ENCODE assay signal across 10 cellular contexts in the genomic region with DNA sequence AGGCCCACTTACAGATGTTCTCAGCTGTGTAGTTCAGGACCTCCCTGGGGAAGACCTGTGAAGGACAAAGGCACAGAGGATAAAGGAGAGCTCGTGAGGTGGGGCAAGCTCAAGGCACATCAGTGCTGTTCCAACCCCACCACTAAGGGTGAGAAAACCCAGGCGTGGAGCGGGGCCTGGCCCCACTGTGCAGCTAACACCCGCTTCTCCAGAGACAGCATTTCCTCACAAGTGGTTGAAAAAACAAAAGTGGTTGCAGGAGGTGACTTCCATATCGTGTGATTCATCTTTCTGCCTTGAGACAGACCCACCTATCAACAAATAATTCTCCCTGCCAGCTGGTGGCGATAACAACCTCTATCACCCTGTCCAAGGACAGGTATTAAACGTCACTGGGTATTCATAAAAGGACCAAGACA. TPM values are rescaled to one million over a fixed set of nuclear protein-coding genes. Genes with fewer than 3 reads are reported as not detected.
A peak's percentile ranks its signal among the peaks of the same experiment; 100 is the strongest.
DNase-seq lines count a peak whose midpoint lies in the region; ATAC-seq and TF ChIP-seq lines count a peak whose summit lies in the region.
"Had no signal": no experiment of that assay in that cellular context is flagged by ENCODE, and none has a peak within 500 bp of the region (broad histone marks: within the 10 kb centered on the region; RNA-seq: fewer than 3 reads in every experiment).

No MANE protein-coding gene starts in this region.

- H3K4me3 Mint-ChIP-seq in activated naive CD4-positive, alpha-beta T cell treated with anti-CD3 and anti-CD28 coated beads, Interleukin-2, amount 10 ng/mL, durations not matched to agents 7 days and 5 days = no peak overlapping the region

- TF ChIP-seq POLR2A in vagina (IDR thresholded peaks at IDR 0.05) = no peak

- H3K4me1 ChIP-seq in BLaER1 = peaks cover 14% of the 10 kb centered on the region
- H3K4me1 ChIP-seq in left lung = peaks cover 0 to 20% of the 10 kb centered on the region in 2 donors
- no peaks in the 10 kb centered on the region for H3K4me1 ChIP-seq in vagina

- peak; percentile 51 for DNase-seq in HT1080 (ENCODE audit: low read depth)
- peak; percentile 52 for DNase-seq in activated naive CD4-positive, alpha-beta T cell treated with anti-CD3 and anti-CD28 coated beads, Interleukin-2, amount 10 ng/mL, durations not matched to agents 7 days and 5 days
- DNase-seq in left lung = no peak
- DNase-seq in NCI-H1417 (lab: John Stamatoyannopoulos, UW) = no peak
- no peak for DNase-seq in vagina (ENCODE audit: extremely low spot score in 2 of 2)
- DNase-seq: NCI-H2029 had no signal

- TF ChIP-seq CTCF in left lung (IDR thresholded peaks at IDR 0.05) = no peak
- no peak for TF ChIP-seq CTCF in vagina (IDR thresholded peaks at IDR 0.05)

- intact Hi-C loops in left lung (cut with DNase I) (no loop called here), vagina (cut with DNase I) (no loop called here)

- no peaks in the 10 kb centered on the region for H3K9me3 Mint-ChIP-seq in activated naive CD4-positive, alpha-beta T cell treated with anti-CD3 and anti-CD28 coated beads, Interleukin-2, amount 10 ng/mL, durations not matched to agents 7 days and 5 days

- peak overlapping the region; percentile 72 for H3K27ac Mint-ChIP-seq in activated naive CD4-positive, alpha-beta T cell treated with anti-CD3 and anti-CD28 coated beads, Interleukin-2, amount 10 ng/mL, durations not matched to agents 7 days and 5 days

- peaks cover 48% of the 10 kb centered on the region for H3K4me1 Mint-ChIP-seq in activated naive CD4-positive, alpha-beta T cell treated with anti-CD3 and anti-CD28 coated beads, Interleukin-2, amount 10 ng/mL, durations not matched to agents 7 days and 5 days

- H3K4me3 ChIP-seq in BLaER1 = no peak overlapping the region
- H3K4me3 ChIP-seq in left lung = no peak overlapping the region
- H3K4me3 ChIP-seq in vagina = no peak overlapping the region
- H3K4me3 ChIP-seq: suprapubic skin had no signal

- no peaks in the 10 kb centered on the region for H3K9me3 ChIP-seq in BLaER1
- H3K9me3 ChIP-seq in left lung = no peaks in the 10 kb centered on the region
- no peaks in the 10 kb centered on the region for H3K9me3 ChIP-seq in vagina
- H3K9me3 ChIP-seq: suprapubic skin had no signal

- H3K27me3 Mint-ChIP-seq in activated naive CD4-positive, alpha-beta T cell treated with anti-CD3 and anti-CD28 coated beads, Interleukin-2, amount 10 ng/mL, durations not matched to agents 7 days and 5 days = no peaks in the 10 kb centered on the region

- no peak overlapping the region for H3K4me2 ChIP-seq in BLaER1

- H3K27ac ChIP-seq in BLaER1 (peak overlapping the region; percentile 50; the same call in 1 of the 2 replicates), left lung (no peak overlapping the region), vagina (no peak overlapping the region)
- H3K27ac ChIP-seq: suprapubic skin had no signal

- H3K9ac ChIP-seq in BLaER1 = no peak overlapping the region

- ATAC-seq in left lung (peak; percentile 38), HG03457 (IDR thresholded peaks at IDR 0.05; ENCODE audit: unreplicated experiment) (no peak), HG02981 (IDR thresholded peaks at IDR 0.05; ENCODE audit: unreplicated experiment) (no peak)

- H3K27me3 ChIP-seq in BLaER1 = no peaks in the 10 kb centered on the region
- H3K27me3 ChIP-seq in left lung = no peaks in the 10 kb centered on the region
- no peaks in the 10 kb centered on the region for H3K27me3 ChIP-seq in vagina
- H3K27me3 ChIP-seq: suprapubic skin had no signal

- peaks cover 57% of the 10 kb centered on the region for H3K36me3 Mint-ChIP-seq in activated naive CD4-positive, alpha-beta T cell treated with anti-CD3 and anti-CD28 coated beads, Interleukin-2, amount 10 ng/mL, durations not matched to agents 7 days and 5 days

- CTCF ChIA-PET in activated naive CD4-positive, alpha-beta T cell treated with anti-CD3 and anti-CD28 coated beads, Interleukin-2, amount 10 ng/mL, durations not matched to agents 7 days and 5 days (lab: Charles Lee) = interaction anchor here (0.6 to 2.5 kb wide), 7 partner anchors 16 to 293 kb away, joined by 3 to 6 read pairs (median 3); no protein-coding TSS in a partner anchor

- H3K36me3 ChIP-seq in BLaER1 (peaks cover 85% of the 10 kb centered on the region), left lung (peaks cover 0 to 73% of the 10 kb centered on the region in 2 donors), vagina (peaks cover 0 to 50% of the 10 kb centered on the region in 2 donors)

- H4K20me1 ChIP-seq in BLaER1 = peaks cover 14% of the 10 kb centered on the region; the same call in 1 of the 2 replicates

RNA-seq across cellular contexts. Expression of a gene that starts 30.0 kb away (rescaled TPM):
- total RNA-seq in HT1080 (2014; rRNA removed; shearing (Covaris generic)) = 9.5 and 10.2 TPM in 2 replicates
- polyA plus RNA-seq in HT1080 (2015; cell fraction: cytosol; rRNA removed) = 7.6 and 7.9 TPM in 2 replicates
- 2.4 and 2.7 TPM in 2 replicates for polyA plus RNA-seq in HT1080 (2015; cell fraction: nucleus; rRNA removed)
- 10 to 100 TPM; 21.1 to 21.4 TPM for total RNA-seq in left lung
- 23.1 TPM for total RNA-seq in vagina

RNA-seq across cellular contexts. Expression of a gene that starts 44.4 kb away (rescaled TPM):
- total RNA-seq in HT1080 (2014; rRNA removed; shearing (Covaris generic)) = 31.8 and 37.2 TPM in 2 replicates
- 32.5 and 33.5 TPM in 2 replicates for polyA plus RNA-seq in HT1080 (2015; cell fraction: cytosol; rRNA removed)
- polyA plus RNA-seq in HT1080 (2015; cell fraction: nucleus; rRNA removed) = 23.3 and 24.3 TPM in 2 replicates
- total RNA-seq in left lung (10 to 100 TPM; 71.2 to 76.8 TPM), vagina (59.4 TPM)

Comparison
In these comparisons a context has a peak if more than half of its experiments do, and no peak if none do; other contexts are left out.
1. DNase-seq: peak in HT1080 (single experiment) and activated naive CD4-positive, alpha-beta T cell treated with anti-CD3 and anti-CD28 coated beads, Interleukin-2, amount 10 ng/mL, durations not matched to agents 7 days and 5 days (single experiment); none in left lung (0 of 2), NCI-H1417 (0 of 3) and vagina (0 of 2).